ENCODE assay signal across 18 cellular contexts in the genomic region with DNA sequence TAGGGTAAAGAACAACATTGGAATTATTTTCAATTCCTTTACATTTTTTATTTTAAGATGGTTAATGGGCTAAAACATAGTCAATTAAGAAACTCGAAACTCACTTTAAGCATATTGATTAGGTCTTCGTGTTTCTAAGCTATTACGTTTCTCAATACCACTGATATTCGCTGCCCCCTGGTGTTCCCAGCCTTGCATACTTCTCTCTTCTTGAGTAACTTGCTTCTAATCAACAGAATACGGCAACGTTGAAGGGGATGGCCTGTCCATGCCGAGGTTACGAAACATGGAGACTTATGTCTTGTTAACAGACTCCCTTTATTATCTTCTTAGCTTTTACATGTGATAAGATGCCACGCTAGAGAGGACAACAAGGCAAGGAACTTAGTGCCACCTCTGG. TPM values are rescaled to one million over a fixed set of nuclear protein-coding genes. Genes with fewer than 3 reads are reported as not detected.
DNase-seq lines count a peak whose midpoint lies in the region; FAIRE-seq and TF ChIP-seq lines count a peak whose summit lies in the region.
"Had no signal": no experiment of that assay in that cellular context is flagged by ENCODE, and none has a peak within 500 bp of the region (broad histone marks: within the 10 kb centered on the region; RNA-seq: fewer than 3 reads in every experiment).

No MANE protein-coding gene starts in this region.

- H3K27ac ChIP-seq in hepatocyte: no peak overlapping the region
- H3K27ac ChIP-seq: A549, epithelial cell of prostate, heart left ventricle, neutrophil had no signal

- no peak overlapping the region for H2AFZ ChIP-seq in hepatocyte

- no peaks in the 10 kb centered on the region for H3K36me3 Mint-ChIP-seq in CD14-positive monocyte

- no peaks in the 10 kb centered on the region for H3K4me1 ChIP-seq in hepatocyte (ENCODE audit: insufficient read depth)
- H3K4me1 ChIP-seq: A549, heart left ventricle had no signal

- H3K4me3 ChIP-seq in hepatocyte: no peak overlapping the region
- H3K4me3 ChIP-seq: A549, heart left ventricle had no signal

- H3K36me3 ChIP-seq in hepatocyte (replicated peaks; ENCODE audit: insufficient read depth, low read depth): no peaks in the 10 kb centered on the region
- H3K36me3 ChIP-seq: heart left ventricle, neutrophil had no signal

- no peaks in the 10 kb centered on the region for H3K27me3 Mint-ChIP-seq in CD14-positive monocyte (ENCODE audit: low read depth in 3 of 3)
- H3K27me3 Mint-ChIP-seq: central memory CD8-positive, alpha-beta T cell had no signal

- H3K79me2 ChIP-seq in hepatocyte: no peaks in the 10 kb centered on the region

- H4K20me1 ChIP-seq in hepatocyte (ENCODE audit: insufficient read depth, poor library complexity, severe bottlenecking): no peaks in the 10 kb centered on the region

- H3K4me2 ChIP-seq in hepatocyte: no peak overlapping the region
- H3K4me2 ChIP-seq: A549 had no signal

- H3K9me2 ChIP-seq in hepatocyte (replicated peaks; ENCODE audit: insufficient read depth): no peaks in the 10 kb centered on the region

- DNase-seq in NCI-H524 (lab: John Stamatoyannopoulos, UW): peak; percentile 10 to 12
- no peak for DNase-seq in NCI-H524 treated with DMSO at 0.1 percent for 48 hours (lab: John Stamatoyannopoulos, UW)
- DNase-seq in OCI-M1 (lab: John Stamatoyannopoulos, UW): peak; percentile 52
- peak; percentile 11 for DNase-seq in hepatocyte (ENCODE audit: low spot score)
- peak; percentile 4 for DNase-seq in renal cortical epithelial cell (ENCODE audit: low read depth)
- no peak for DNase-seq in NCI-H446 (lab: John Stamatoyannopoulos, UW)
- DNase-seq in CD14-positive monocyte (ENCODE audit: low spot score): no peak
- no peak for DNase-seq in GM19239 (ENCODE audit: insufficient read length, low spot score)
- DNase-seq: activated CD4-positive, alpha-beta T cell treated with anti-CD3 and anti-CD28 coated beads for 1 hour; activated T-cell treated with anti-CD3 and anti-CD28 coated beads for 4 hours; heart left ventricle; HFFc6; NCI-H1436 treated with DMSO at 0.1 percent for 48 hours; NCI-H748 treated with DMSO at 0.1 percent for 48 hours had no signal

- H3K27ac Mint-ChIP-seq in CD14-positive monocyte: no peak overlapping the region
- H3K27ac Mint-ChIP-seq: HFFc6 had no signal

- 63% methylated on average over 9 of the region's 9 CpGs for WGBS in hepatocyte (ENCODE audit: low lambda C conversion rate, missing lambda C conversion rate)

- no peaks in the 10 kb centered on the region for H3K4me1 Mint-ChIP-seq in CD14-positive monocyte
- H3K4me1 Mint-ChIP-seq: central memory CD8-positive, alpha-beta T cell had no signal

- no peaks in the 10 kb centered on the region for H3K9me3 ChIP-seq in hepatocyte (ENCODE audit: low read depth)
- H3K9me3 ChIP-seq: A549, heart left ventricle, neutrophil had no signal

- TF ChIP-seq CTCF in hepatocyte (IDR thresholded peaks at IDR 0.05; ENCODE audit: poor library complexity) (peak; percentile 19), CD14-positive monocyte (IDR thresholded peaks at IDR 0.05) (no peak)

- H3K4me3 Mint-ChIP-seq in CD14-positive monocyte: no peak overlapping the region
- H3K4me3 Mint-ChIP-seq: central memory CD8-positive, alpha-beta T cell; HFFc6 had no signal

- no peak for FAIRE-seq in GM19239 (lab: Jason Lieb, UNC)
- FAIRE-seq: A549 had no signal

- intact Hi-C loops in CD14-positive monocyte (cut with micrococcal nuclease): no loop called here

- no peaks in the 10 kb centered on the region for H3K27me3 ChIP-seq in hepatocyte
- H3K27me3 ChIP-seq: heart left ventricle, neutrophil had no signal

- H3K9me3 Mint-ChIP-seq in CD14-positive monocyte: peaks cover 0 to 6% (median 0%) of the 10 kb centered on the region in 7 donors

RNA-seq across cellular contexts. Expression of a gene that starts 43.6 kb away (rescaled TPM):
- 44.3 and 50.1 TPM in 2 replicates for total RNA-seq in hepatocyte
- 13.3 and 13.6 TPM in 2 replicates for polyA plus RNA-seq in hepatocyte
- total RNA-seq in renal cortical epithelial cell: 14.1 and 41.9 TPM in 2 replicates
- under 1 TPM in 1 of 2 donors, not detected in 1; 0.10 TPM for polyA plus RNA-seq in CD14-positive monocyte

Comparison
In these comparisons a context has a peak if more than half of its experiments do, and no peak if none do; other contexts are left out.
1. DNase-seq: peak in NCI-H524 (2 of 2), OCI-M1 (single experiment), hepatocyte (single experiment) and renal cortical epithelial cell (single experiment); none in NCI-H524 treated with DMSO at 0.1 percent for 48 hours (single experiment), NCI-H446 (0 of 2), CD14-positive monocyte (single experiment) and GM19239 (single experiment).